ENCODE assay signal across 27 cellular contexts in genomic region chr1:31742462-31743212, GRCh38. TPM values are rescaled to one million over a fixed set of nuclear protein-coding genes. Genes with fewer than 3 reads are reported as not detected.
"Had no signal": no experiment of that assay in that cellular context is flagged by ENCODE, and none has a peak within 500 bp of the region (broad histone marks: within the 10 kb centered on the region; RNA-seq: fewer than 3 reads in every experiment).

No MANE protein-coding gene starts in this region.

- DNase-seq: activated B cell treated with CpG ODN at 0.5 μM for 24 hours; activated CD4-positive, alpha-beta T cell treated with anti-CD3 and anti-CD28 coated beads for 36 hours; activated CD4-positive, alpha-beta T cell treated with anti-CD3 and anti-CD28 coated beads, Interleukin-2, amount 50 U/mL, for 48 hours; activated CD8-positive, alpha-beta memory T cell treated with anti-CD3 and anti-CD28 coated beads, Interleukin-2, amount 50 U/mL, for 48 hours; activated naive CD4-positive, alpha-beta T cell; activated T-cell treated with anti-CD3 and anti-CD28 coated beads, Interleukin-2, amount 50 U/mL, for 4 hours; effector memory CD4-positive, alpha-beta T cell; hippocampal formation; lower lobe of right lung; naive B cell; stimulated activated CD4-positive, alpha-beta T cell treated with anti-CD3 and anti-CD28 coated beads, Interleukin-2, amount 100 ng/mL, for 48 hours; stimulated activated CD8-positive, alpha-beta memory T cell treated with anti-CD3 and anti-CD28 coated beads, Interleukin-4, amount 100 ng/mL, for 48 hours; stimulated activated naive CD4-positive, alpha-beta T cell; T-helper 1 cell had no signal

- H3K4me3 Mint-ChIP-seq: activated B cell treated with CpG ODN at 0.5 μM for 24 hours; activated CD4-positive, alpha-beta T cell treated with anti-CD3 and anti-CD28 coated beads for 36 hours; activated naive CD8-positive, alpha-beta T cell; activated T-cell treated with anti-CD3 and anti-CD28 coated beads, Interleukin-2, amount 50 U/mL, for 4 hours; neural crest cell had no signal

- FAIRE-seq: astrocyte, colon, endothelial cell of umbilical vein, frontal cortex, keratinocyte had no signal

- H3K27me3 Mint-ChIP-seq: activated B cell treated with CpG ODN at 0.5 μM for 24 hours; activated CD4-positive, alpha-beta T cell treated with anti-CD3 and anti-CD28 coated beads for 36 hours; central memory CD8-positive, alpha-beta T cell had no signal

- H3K27ac Mint-ChIP-seq: activated B cell treated with CpG ODN at 0.5 μM for 24 hours; activated CD4-positive, alpha-beta T cell treated with anti-CD3 and anti-CD28 coated beads for 36 hours; activated naive CD8-positive, alpha-beta T cell; activated T-helper 2 cell treated with anti-CD3 and anti-CD28 coated beads, Interferon-gamma antibody, Interleukin-2, Interleukin-4, amounts not matched to agents 10 μg/mL and 5 μg/mL and 100 μg/mL, durations not matched to agents 14 hours and 24 hours and 36 hours had no signal

- H3K36me3 ChIP-seq: lower lobe of right lung, thoracic aorta, upper lobe of left lung had no signal

- H3K9me3 Mint-ChIP-seq: activated B cell treated with CpG ODN at 0.5 μM for 24 hours; activated T-cell treated with anti-CD3 and anti-CD28 coated beads, Interleukin-2, amount 50 U/mL, for 4 hours; activated T-helper 2 cell treated with anti-CD3 and anti-CD28 coated beads, Interferon-gamma antibody, Interleukin-2, Interleukin-4, amounts not matched to agents 10 μg/mL and 5 μg/mL and 100 μg/mL, durations not matched to agents 14 hours and 24 hours and 36 hours; central memory CD8-positive, alpha-beta T cell; naive B cell; neural crest cell had no signal

- H3K36me3 Mint-ChIP-seq: activated naive CD8-positive, alpha-beta T cell; naive B cell had no signal

- H3K27me3 ChIP-seq: upper lobe of left lung had no signal

- H3K9me3 ChIP-seq: lower lobe of right lung, thoracic aorta, upper lobe of left lung had no signal

- H3K4me3 ChIP-seq: lower lobe of right lung, thoracic aorta, upper lobe of left lung had no signal

- H3K4me1 ChIP-seq: lower lobe of right lung, upper lobe of left lung had no signal

- ATAC-seq: activated CD4-positive, alpha-beta T cell treated with anti-CD3 and anti-CD28 coated beads for 36 hours; activated T-cell treated with anti-CD3 and anti-CD28 coated beads, Interleukin-2, amount 50 U/mL, for 4 hours; esophagus mucosa; lower lobe of right lung had no signal

- H3K27ac ChIP-seq: lower lobe of right lung, thoracic aorta, upper lobe of left lung had no signal

RNA-seq across cellular contexts. Expression of gene COL16A1, which starts 38.8 kb away (rescaled TPM):
- total RNA-seq: activated CD8-positive, alpha-beta memory T cell treated with anti-CD3 and anti-CD28 coated beads for 36 hours; activated T-helper 2 cell treated with anti-CD3 and anti-CD28 coated beads, Interferon-gamma antibody, Interleukin-2, Interleukin-4, amounts not matched to agents 10 μg/mL and 5 μg/mL and 100 μg/mL, durations not matched to agents 14 hours and 24 hours and 36 hours had no signal
